ENCODE assay signal across 8 cellular contexts in genomic region chr10:124565565-124566221, GRCh38.
DNase-seq lines count a peak whose midpoint lies in the region; ATAC-seq and TF ChIP-seq lines count a peak whose summit lies in the region.

No MANE protein-coding gene starts in this region.

- ATAC-seq in HG02763 (IDR thresholded peaks at IDR 0.05; ENCODE audit: unreplicated experiment) (no peak), GM21529 (IDR thresholded peaks at IDR 0.05; ENCODE audit: unreplicated experiment) (no peak)

- H3K79me2 ChIP-seq in osteoblast (ENCODE audit: insufficient read depth, low read length), result no peaks in the 10 kb centered on the region

- H3K27ac ChIP-seq in endodermal cell (ENCODE audit: low read depth, low read length) (no peak overlapping the region), osteoblast (ENCODE audit: low read depth, low read length) (no peak overlapping the region)

- H3K4me3 Mint-ChIP-seq in endodermal cell, result no peak overlapping the region

- H3K27me3 ChIP-seq in GM06990 (replicated peaks; ENCODE audit: control insufficient read depth, insufficient read depth, low read length) (no peaks in the 10 kb centered on the region), endodermal cell (ENCODE audit: control insufficient read depth, insufficient read depth, low read length, poor library complexity, severe bottlenecking) (no peaks in the 10 kb centered on the region), osteoblast (ENCODE audit: insufficient read depth, low read length) (no peaks in the 10 kb centered on the region)

- H3K9me3 ChIP-seq in endodermal cell (ENCODE audit: control insufficient read depth, low read length) (no peaks in the 10 kb centered on the region), osteoblast (ENCODE audit: low read depth, low read length) (no peaks in the 10 kb centered on the region)

- H3K27me3 Mint-ChIP-seq in endodermal cell (ENCODE audit: insufficient read depth), result no peaks in the 10 kb centered on the region

- H2AFZ ChIP-seq in osteoblast (ENCODE audit: low read length), result no peak overlapping the region

- no peak overlapping the region for H3K9ac ChIP-seq in endodermal cell (ENCODE audit: extremely low read depth, low read length, poor library complexity, severe bottlenecking)

- WGBS in endodermal cell (ENCODE audit: insufficient coverage in 1 of 2, insufficient read length in 1 of 2), 2 experiments, result 51 to 56% methylated on average over 16 to 27 of the region's 27 CpGs

- H3K4me1 ChIP-seq in endodermal cell (ENCODE audit: control insufficient read depth, insufficient read depth, low read length) (peaks cover 6% of the 10 kb centered on the region), osteoblast (ENCODE audit: insufficient read depth, low read length) (peaks cover under 1% of the 10 kb centered on the region)

- H3K27ac Mint-ChIP-seq in endodermal cell, result no peak overlapping the region

- no peak overlapping the region for H3K4me2 ChIP-seq in osteoblast (ENCODE audit: insufficient read depth, low read length)

- DNase-seq in GM06990 (ENCODE audit: extremely low read depth, insufficient read length) (no peak), NCI-H2029 (lab: John Stamatoyannopoulos, UW) (peak; percentile 85), endodermal cell (peak; percentile 93), osteoblast (ENCODE audit: insufficient read length, low spot score, missing footprints) (peak; percentile 89), mucosa of gallbladder (ENCODE audit: low spot score) (no peak), mesenteric fat pad (ENCODE audit: low spot score) (no peak)

- H3K4me3 ChIP-seq in GM06990 (replicated peaks; ENCODE audit: low read depth, low read length) (no peak overlapping the region), endodermal cell (ENCODE audit: low read length) (no peak overlapping the region), osteoblast (ENCODE audit: insufficient read depth, low read length) (no peak overlapping the region)

- H3K36me3 ChIP-seq in GM06990 (ENCODE audit: control insufficient read depth, insufficient read depth, low read length) (no peaks in the 10 kb centered on the region), endodermal cell (ENCODE audit: control insufficient read depth, insufficient read depth, low read length) (no peaks in the 10 kb centered on the region), osteoblast (ENCODE audit: insufficient read depth, low read length) (no peaks in the 10 kb centered on the region)

- no peaks in the 10 kb centered on the region for H3K36me3 Mint-ChIP-seq in endodermal cell (ENCODE audit: low read depth)

- no peaks in the 10 kb centered on the region for H3K9me3 Mint-ChIP-seq in endodermal cell

- no peaks in the 10 kb centered on the region for H4K20me1 ChIP-seq in osteoblast (ENCODE audit: insufficient read depth, low read length)

- peak; percentile 58 for TF ChIP-seq CTCF in GM06990 (IDR thresholded peaks at IDR 0.05; ENCODE audit: insufficient read depth, low read length, poor library complexity, severe bottlenecking)
- peak; percentile 90 for TF ChIP-seq CTCF in endodermal cell (conservative IDR thresholded peaks at IDR 0.05)
- peak; percentile 29 for TF ChIP-seq CTCF in osteoblast (IDR thresholded peaks at IDR 0.05; ENCODE audit: extremely low read depth, low read depth, low read length)

- peaks cover 12% of the 10 kb centered on the region for H3K4me1 Mint-ChIP-seq in endodermal cell

Comparison
In these comparisons a context has a peak if more than half of its experiments do, and no peak if none do; other contexts are left out.
1. DNase-seq: peak in NCI-H2029 (single experiment), endodermal cell (single experiment) and osteoblast (single experiment); none in GM06990 (single experiment), mucosa of gallbladder (single experiment) and mesenteric fat pad (single experiment).
2. CTCF ChIP-seq: peak in every context shown above with its lines; median percentile 90 in endodermal cell; 58 in GM06990; 29 in osteoblast.